10 cellular contexts compared by ENCODE assay signal in genomic region chr15:38565287-38565670, GRCh38. TPM values are rescaled to one million over a fixed set of nuclear protein-coding genes. Genes with fewer than 3 reads are reported as not detected.
DNase-seq lines count a peak whose midpoint lies in the region; ATAC-seq, FAIRE-seq and TF ChIP-seq lines count a peak whose summit lies in the region.
"Had no signal": no experiment of that assay in that cellular context is flagged by ENCODE, and none has a peak within 500 bp of the region (broad histone marks: within the 10 kb centered on the region; RNA-seq: fewer than 3 reads in every experiment).

No MANE protein-coding gene starts in this region.

- no peak overlapping the region for H4K91ac ChIP-seq in H1 (replicated peaks; ENCODE audit: insufficient read length, low read length)

- peaks cover 15% of the 10 kb centered on the region for H3K36me3 ChIP-seq in KOPT-K1 (ENCODE audit: insufficient read depth, low read length)
- no peaks in the 10 kb centered on the region for H3K36me3 ChIP-seq in H1 (ENCODE audit: control insufficient read depth in 2 of 4, insufficient read depth in 4 of 4, low read length in 3 of 4)
- H3K36me3 ChIP-seq: left ventricle myocardium inferior had no signal

- 68% methylated on average over 16 of the region's 16 CpGs; no CpG with 5 or more reads in 1 of the 2 experiments for WGBS in H1 (ENCODE audit: extremely low coverage in 1 of 2, insufficient coverage in 1 of 2, insufficient read length in 1 of 2, insufficient replicate concordance in 2 of 2, low coverage in 1 of 2, low lambda C conversion rate in 2 of 2, missing lambda C conversion rate in 1 of 2), 2 experiments

- no peak overlapping the region for H3K9ac ChIP-seq in H1 (replicated peaks in 1 of 4; ENCODE audit: extremely low read depth in 1 of 4, low read depth in 3 of 4, low read length in 3 of 4)

- H2BK12ac ChIP-seq in H1 (ENCODE audit: low read depth, low read length) = no peak overlapping the region; the same call in 1 of the 2 replicates

- no peak overlapping the region for H3K18ac ChIP-seq in H1 (ENCODE audit: extremely low read depth, low read length)

- no peaks in the 10 kb centered on the region for H4K20me1 ChIP-seq in H1 (replicated peaks in 1 of 2; ENCODE audit: control insufficient read depth in 1 of 2, insufficient read depth in 2 of 2, low read length in 2 of 2)

- no peak overlapping the region for H3K4ac ChIP-seq in H1 (replicated peaks; ENCODE audit: insufficient read length, low read depth, low read length)

- CTCF ChIA-PET in Calu3 (lab: Charles Lee) (interaction anchor here (0.7 kb wide), 1 partner anchor 78 kb away, joined by 3 read pairs; no protein-coding TSS in a partner anchor), H1 (lab: Charles Lee; ENCODE audit: partially characterized antibody) (interaction anchor here (0.7 to 3.7 kb wide), 9 partner anchors 9 to 134 kb away, joined by 4 to 52 read pairs (median 12); no protein-coding TSS in a partner anchor)

- H3K79me1 ChIP-seq in H1 (ENCODE audit: low read depth, low read length) = no peaks in the 10 kb centered on the region

- H3K4me3 Mint-ChIP-seq in Calu3 (ENCODE audit: low read depth, unreplicated experiment) (peak overlapping the region; percentile 77), osteocyte (ENCODE audit: unreplicated experiment) (peak overlapping the region; percentile 67)

- peak overlapping the region; percentile 77; the same call in 1 of the 2 replicates for H2AFZ ChIP-seq in H1 (ENCODE audit: low read length)

- no peak for TF ChIP-seq RAD21 in H1 (IDR thresholded peaks at IDR 0.05 in 1 of 2, conservative IDR thresholded peaks at IDR 0.05 in 1 of 2; ENCODE audit: low read depth in 2 of 2, low read length in 2 of 2)

- peak overlapping the region; percentile 60; the same call in 1 of the 2 replicates for H4K8ac ChIP-seq in H1 (ENCODE audit: extremely low read depth, insufficient read depth, low read length)

- H4K5ac ChIP-seq in H1 (ENCODE audit: insufficient read length, low read depth, low read length) = no peak overlapping the region

- H3K9me3 Mint-ChIP-seq in Calu3 (ENCODE audit: low read depth, unreplicated experiment) (no peaks in the 10 kb centered on the region), osteocyte (ENCODE audit: unreplicated experiment) (peaks cover under 1% of the 10 kb centered on the region)

- peak overlapping the region; percentile 74 to 96 for H3K4me2 ChIP-seq in H1 (ENCODE audit: insufficient read depth in 1 of 2, low read depth in 2 of 2, low read length in 2 of 2)

- H3K14ac ChIP-seq in H1 (ENCODE audit: insufficient read length) = no peak overlapping the region

- TF ChIP-seq CTCF in Calu3 (IDR thresholded peaks at IDR 0.05; ENCODE audit: unreplicated experiment) (no peak), H1 (IDR thresholded peaks at IDR 0.05; ENCODE audit: control extremely low read depth in 1 of 3, insufficient read depth in 1 of 3, low read depth in 1 of 3, low read length in 3 of 3) (no peak), osteocyte (IDR thresholded peaks at IDR 0.05) (no peak)

- H3K4me1 Mint-ChIP-seq in Calu3 (ENCODE audit: low read depth, unreplicated experiment) (peaks cover 9% of the 10 kb centered on the region), osteocyte (ENCODE audit: unreplicated experiment) (peaks cover 5% of the 10 kb centered on the region)

- no peaks in the 10 kb centered on the region; a peak in 2 of 7 replicates for H3K4me1 ChIP-seq in H1 (replicated peaks in 1 of 4; ENCODE audit: control insufficient read depth in 3 of 4, insufficient read depth in 4 of 4, low read length in 3 of 4)

- H3K9me3 ChIP-seq in KOPT-K1 (ENCODE audit: insufficient read depth, low read length, poor library complexity, severe bottlenecking) = no peaks in the 10 kb centered on the region
- no peaks in the 10 kb centered on the region for H3K9me3 ChIP-seq in H1 (ENCODE audit: insufficient read depth in 2 of 2, low read depth in 1 of 2, low read length in 1 of 2)

- FAIRE-seq in H1 (lab: Jason Lieb, UNC) = no peak
- FAIRE-seq: G401.6 had no signal

- no peak overlapping the region for H2BK20ac ChIP-seq in H1 (ENCODE audit: low read length)

- DNase-seq in Calu3 (no peak), H1 (ENCODE audit: low read depth in 1 of 2, low spot score in 2 of 2) (no peak), osteocyte (ENCODE audit: extremely low spot score, unreplicated experiment) (no peak), cerebellar nuclear complex (lab: John Stamatoyannopoulos, UW) (no peak), NCI-H345 treated with DMSO at 0.1 percent for 48 hours (lab: John Stamatoyannopoulos, UW; ENCODE audit: unreplicated experiment) (no peak)

- H2BK5ac ChIP-seq in H1 (ENCODE audit: low read depth, low read length) = no peak overlapping the region

- no peak overlapping the region for H2BK15ac ChIP-seq in H1 (ENCODE audit: low read length)

- POLR2A ChIA-PET in H1 (lab: Charles Lee; ENCODE audit: partially characterized antibody) = interaction anchor here (3.0 kb wide), 1 partner anchor 111 kb away, joined by 14 read pairs; the partner anchor contains the start of gene FAM98B

- H3K4me3 ChIP-seq in H1 (ENCODE audit: extremely low read depth in 1 of 4, insufficient read depth in 2 of 4, low read depth in 3 of 4, low read length in 4 of 4) = peak overlapping the region; percentile 27 to 78 (median 56); a peak in 7 of 8 replicates

- H3K27me3 Mint-ChIP-seq in Calu3 (ENCODE audit: unreplicated experiment) (no peaks in the 10 kb centered on the region), osteocyte (ENCODE audit: unreplicated experiment) (peaks cover 58% of the 10 kb centered on the region)

- H3K23me2 ChIP-seq in H1 (ENCODE audit: low read depth, low read length) = peaks cover 5% of the 10 kb centered on the region

- ATAC-seq in GM18861 (IDR thresholded peaks at IDR 0.05; ENCODE audit: unreplicated experiment) (no peak), HG03457 (IDR thresholded peaks at IDR 0.05; ENCODE audit: unreplicated experiment) (no peak)

- peaks cover 9 to 31% (median 16%) of the 10 kb centered on the region in 4 experiments; a peak in 6 of 7 replicates for H3K27me3 ChIP-seq in H1 (replicated peaks in 1 of 4; ENCODE audit: control insufficient read depth in 3 of 4, extremely low read depth in 1 of 4, insufficient read depth in 3 of 4, low read length in 3 of 4)

- TF ChIP-seq EP300 in H1 (IDR thresholded peaks at IDR 0.05; ENCODE audit: borderline replicate concordance in 1 of 2, low read depth in 2 of 2, low read length in 2 of 2) = no peak

- H3K36me3 Mint-ChIP-seq in Calu3 (ENCODE audit: insufficient read depth, unreplicated experiment) (peaks cover 13% of the 10 kb centered on the region), osteocyte (ENCODE audit: unreplicated experiment) (no peaks in the 10 kb centered on the region)

- BruUV-seq in Calu3 (replicated peaks; lab: Mats Ljungman, UMichigan) = no TSS peak

- no peak overlapping the region for H2BK120ac ChIP-seq in H1 (replicated peaks; ENCODE audit: low read depth, low read length)

- no peak overlapping the region for H3K56ac ChIP-seq in H1 (replicated peaks; ENCODE audit: insufficient read length, low read depth, low read length)

- H3K79me2 ChIP-seq in H1 (ENCODE audit: control insufficient read depth in 1 of 2, insufficient read depth in 2 of 2, low read length in 2 of 2) = no peaks in the 10 kb centered on the region

- H3K27ac ChIP-seq in KOPT-K1 (ENCODE audit: low read depth, low read length, poor library complexity, severe bottlenecking) (peak overlapping the region; percentile 95), H1 (ENCODE audit: low read depth, low read length) (no peak overlapping the region)
- H3K27ac ChIP-seq: left ventricle myocardium inferior had no signal

- H2AK5ac ChIP-seq in H1 (ENCODE audit: low read depth, low read length) = no peak overlapping the region

- TF ChIP-seq POLR2A in H1 (IDR thresholded peaks at IDR 0.05; ENCODE audit: control extremely low read depth in 1 of 2, low read depth in 2 of 2, low read length in 2 of 2) = no peak

- intact Hi-C loops in Calu3 (cut with micrococcal nuclease; ENCODE audit: unreplicated experiment) = no loop called here

- H3K27ac Mint-ChIP-seq in Calu3 (ENCODE audit: unreplicated experiment) (no peak overlapping the region), osteocyte (ENCODE audit: unreplicated experiment) (no peak overlapping the region)

- no peak overlapping the region for H3K23ac ChIP-seq in H1 (ENCODE audit: insufficient read length)

TF ChIP-seq in H1, 55 proteins besides CTCF, POLR2A, EP300 and RAD21:
- peak; percentile 53 for TF ChIP-seq EZH2 (IDR thresholded peaks at IDR 0.05; ENCODE audit: low read depth, low read length, severe bottlenecking)
- peak; percentile 30 for TF ChIP-seq MAX (IDR thresholded peaks at IDR 0.05)
- TF ChIP-seq HDAC6 (IDR thresholded peaks at IDR 0.05; ENCODE audit: low read depth, low read length) = no peak

RNA-seq across cellular contexts. Expression of gene RASGRP1, which starts 0.7 kb away (rescaled TPM):
- 9.0 and 15.1 TPM in 2 replicates for total RNA-seq in Calu3 (2022)
- total RNA-seq in H1 (2021; fragmentation: NEBNext Ultra II Directional; extraction: Animal tissue kit (Norgen Biotek cat#: 25700)) = 2.1 and 4.1 TPM in 2 replicates
- polyA plus RNA-seq in H1 (2011; rRNA removed) = 1.0 and 1.1 TPM in 2 replicates
- 1.0 TPM for polyA plus RNA-seq in H1 (2011; cell fraction: cytosol; rRNA removed)
- polyA plus RNA-seq in H1 (2011; cell fraction: nucleus; rRNA removed) = 1.3 TPM
- polyA plus RNA-seq in H1 (2012, experiment 1 of 2) = 1.2 to 1.8 TPM (median 1.7 TPM) in 4 replicates
- 0.10 TPM for polyA plus RNA-seq in H1 (2012, experiment 2 of 2)
- polyA plus RNA-seq in H1 (2013, experiment 1 of 2) = 0.99 TPM
- 1.1 TPM for polyA plus RNA-seq in H1 (2013, experiment 2 of 2)
- 6.1 and 8.0 TPM in 2 replicates for polyA minus RNA-seq in H1 (2011; rRNA and poly(A)+ RNA removed)
- polyA minus RNA-seq in H1 (2011; cell fraction: cytosol; rRNA and poly(A)+ RNA removed) = 4.0 TPM
- polyA minus RNA-seq in H1 (2011; cell fraction: nucleus; rRNA and poly(A)+ RNA removed) = 5.6 TPM
- 0.11 and 0.26 TPM in 2 replicates for total RNA-seq in osteocyte
